ENCODE assay signal across 8 cellular contexts in the genomic region with DNA sequence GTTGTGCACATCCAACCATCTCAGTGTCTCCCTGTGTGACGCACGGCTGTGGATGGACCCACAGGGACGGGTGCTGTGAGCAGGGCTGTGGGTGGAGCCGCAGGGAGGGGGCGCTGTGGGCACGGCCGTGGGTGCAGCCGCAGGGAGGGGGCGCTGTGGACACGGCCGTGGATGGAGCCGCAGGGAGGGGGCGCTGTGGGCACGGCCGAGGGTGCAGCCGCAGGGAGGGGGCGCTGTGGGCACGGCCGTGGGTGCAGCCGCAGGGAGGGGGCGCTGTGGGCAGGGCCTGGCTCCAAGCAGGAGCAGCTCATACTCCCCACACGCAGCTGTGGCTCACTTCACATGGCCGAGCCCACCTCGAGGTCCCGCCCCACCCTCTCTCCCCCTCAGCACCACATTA. TPM values are rescaled to one million over a fixed set of nuclear protein-coding genes. Genes with fewer than 3 reads are reported as not detected.
A peak's percentile ranks its signal among the peaks of the same experiment; 100 is the strongest.
DNase-seq lines count a peak whose midpoint lies in the region; ATAC-seq, FAIRE-seq and TF ChIP-seq lines count a peak whose summit lies in the region.

No MANE protein-coding gene starts in this region.

- H3K27me3 ChIP-seq in Caco-2 (replicated peaks; ENCODE audit: control insufficient read depth, insufficient read depth, low read length) (no peaks in the 10 kb centered on the region), rectal smooth muscle tissue (ENCODE audit: control insufficient read depth, insufficient read depth, low read length) (no peaks in the 10 kb centered on the region)

- peaks cover 69% of the 10 kb centered on the region for H3K36me3 Mint-ChIP-seq in Caco-2 (ENCODE audit: insufficient read depth, unreplicated experiment)
- peaks cover 3% of the 10 kb centered on the region for H3K36me3 Mint-ChIP-seq in activated naive CD8-positive, alpha-beta T cell treated with anti-CD3 and anti-CD28 coated beads, Interleukin-2, amount 10 ng/mL, durations not matched to agents 7 days and 5 days

- H3K4me1 Mint-ChIP-seq in Caco-2 (ENCODE audit: low read depth, unreplicated experiment) = no peaks in the 10 kb centered on the region
- H3K4me1 Mint-ChIP-seq in activated naive CD8-positive, alpha-beta T cell treated with anti-CD3 and anti-CD28 coated beads, Interleukin-2, amount 10 ng/mL, durations not matched to agents 7 days and 5 days = peaks cover 4% of the 10 kb centered on the region

- H3K27ac ChIP-seq in rectal smooth muscle tissue (ENCODE audit: low read depth, low read length) = peak overlapping the region; percentile 51

- POLR2A ChIA-PET in Caco-2 (lab: Charles Lee) = no interaction called here
- POLR2A ChIA-PET in activated naive CD8-positive, alpha-beta T cell treated with anti-CD3 and anti-CD28 coated beads, Interleukin-2, amount 10 ng/mL, durations not matched to agents 7 days and 5 days (lab: Charles Lee) = interaction anchor here (0.6 to 1.2 kb wide), 8 partner anchors 18 to 345 kb away, joined by 3 to 8 read pairs (median 4); no protein-coding TSS in a partner anchor

- no peaks in the 10 kb centered on the region for H3K27me3 Mint-ChIP-seq in Caco-2 (ENCODE audit: insufficient read depth, unreplicated experiment)
- H3K27me3 Mint-ChIP-seq in activated naive CD8-positive, alpha-beta T cell treated with anti-CD3 and anti-CD28 coated beads, Interleukin-2, amount 10 ng/mL, durations not matched to agents 7 days and 5 days = peaks cover 4% of the 10 kb centered on the region

- no peaks in the 10 kb centered on the region for H3K9me3 Mint-ChIP-seq in Caco-2 (ENCODE audit: unreplicated experiment)
- H3K9me3 Mint-ChIP-seq in activated naive CD8-positive, alpha-beta T cell treated with anti-CD3 and anti-CD28 coated beads, Interleukin-2, amount 10 ng/mL, durations not matched to agents 7 days and 5 days = no peaks in the 10 kb centered on the region

- no peak overlapping the region for H3K4me3 Mint-ChIP-seq in Caco-2 (ENCODE audit: unreplicated experiment)
- H3K4me3 Mint-ChIP-seq in activated naive CD8-positive, alpha-beta T cell treated with anti-CD3 and anti-CD28 coated beads, Interleukin-2, amount 10 ng/mL, durations not matched to agents 7 days and 5 days = no peak overlapping the region

- ATAC-seq in activated naive CD8-positive, alpha-beta T cell treated with anti-CD3 and anti-CD28 coated beads, Interleukin-2, amount 10 ng/mL, durations not matched to agents 7 days and 5 days (ENCODE audit: low read depth) = peak; percentile 56

- H3K4me3 ChIP-seq in Caco-2 (ENCODE audit: low read depth, low read length) = no peak overlapping the region
- no peak overlapping the region for H3K4me3 ChIP-seq in rectal smooth muscle tissue (ENCODE audit: low read length)

- FAIRE-seq in GM19239 (lab: Jason Lieb, UNC) = peak; percentile 92

- no peak overlapping the region for H3K9ac ChIP-seq in rectal smooth muscle tissue (ENCODE audit: low read length)

- no peaks in the 10 kb centered on the region for H3K9me3 ChIP-seq in Caco-2

- BruUV-seq in Caco-2 (replicated peaks; lab: Mats Ljungman, UMichigan) = no TSS peak

- DNase-seq in Caco-2 (peak in 1 of 2 experiments; percentile 72), GM19239 (ENCODE audit: insufficient read length, low spot score) (peak; percentile 97), LHCN-M2 (ENCODE audit: low read depth) (peak; percentile 51), cardiac septum (ENCODE audit: low spot score) (peak; percentile 87), NCI-H510A (lab: John Stamatoyannopoulos, UW) (no peak), NCI-H2107 treated with DMSO at 0.1 percent for 48 hours (lab: John Stamatoyannopoulos, UW; ENCODE audit: unreplicated experiment) (no peak)
- peak; percentile 75 for DNase-seq in activated naive CD8-positive, alpha-beta T cell treated with anti-CD3 and anti-CD28 coated beads, Interleukin-2, amount 10 ng/mL, durations not matched to agents 7 days and 5 days

- peaks cover 10% of the 10 kb centered on the region for H3K36me3 ChIP-seq in Caco-2 (ENCODE audit: control insufficient read depth, insufficient read depth, low read length)
- peaks cover 43% of the 10 kb centered on the region for H3K36me3 ChIP-seq in rectal smooth muscle tissue (ENCODE audit: control insufficient read depth, insufficient read depth, low read length)

- intact Hi-C loops in Caco-2 (cut with micrococcal nuclease; ENCODE audit: unreplicated experiment) = no loop called here
- intact Hi-C loops in cardiac septum (cut with DNase I) = loop anchor here (1.0 kb wide), 2 partner anchors 51 to 66 kb away; partner anchors contain the start of gene DENND6B

- TF ChIP-seq CTCF in Caco-2 (IDR thresholded peaks at IDR 0.05; ENCODE audit: insufficient read depth in 1 of 2, low read depth in 1 of 2, low read length in 1 of 2, severe bottlenecking in 1 of 2, unreplicated experiment in 1 of 2) = peak; percentile 63 to 64

- CTCF ChIA-PET in Caco-2 (lab: Charles Lee) = interaction anchor here (0.5 to 1.7 kb wide), 5 partner anchors 18 to 79 kb away, joined by 3 to 13 read pairs (median 4); no protein-coding TSS in a partner anchor

- H3K4me1 ChIP-seq in Caco-2 (peaks cover 5% of the 10 kb centered on the region), rectal smooth muscle tissue (ENCODE audit: control insufficient read depth, insufficient read depth, low read length) (peaks cover 3% of the 10 kb centered on the region)

- no peak overlapping the region for H3K27ac Mint-ChIP-seq in Caco-2 (ENCODE audit: unreplicated experiment)
- no peak overlapping the region for H3K27ac Mint-ChIP-seq in activated naive CD8-positive, alpha-beta T cell treated with anti-CD3 and anti-CD28 coated beads, Interleukin-2, amount 10 ng/mL, durations not matched to agents 7 days and 5 days

RNA-seq across cellular contexts. Expression of gene MAPK11, which starts 6.0 kb away (rescaled TPM):
- total RNA-seq in Caco-2 (2022) = 1.3 and 1.4 TPM in 2 replicates
- 7.6 and 8.3 TPM in 2 replicates for total RNA-seq in LHCN-M2 (2014; rRNA removed)
- 7.9 TPM for polyA plus RNA-seq in LHCN-M2 (2012)
- 1 to 10 TPM; 7.9 to 8.5 TPM for total RNA-seq in activated naive CD8-positive, alpha-beta T cell treated with anti-CD3 and anti-CD28 coated beads, Interleukin-2, amount 10 ng/mL, durations not matched to agents 7 days and 5 days
- total RNA-seq in cardiac septum = 11.7 TPM

RNA-seq across cellular contexts. Expression of gene MAPK12, which starts 14.7 kb away (rescaled TPM):
- total RNA-seq in Caco-2 (2022) = 35.6 and 37.4 TPM in 2 replicates
- total RNA-seq in LHCN-M2 (2014; rRNA removed) = 31.2 and 33.8 TPM in 2 replicates
- polyA plus RNA-seq in LHCN-M2 (2012) = 20.4 TPM
- 1 to 10 TPM; 3.1 to 3.6 TPM for total RNA-seq in activated naive CD8-positive, alpha-beta T cell treated with anti-CD3 and anti-CD28 coated beads, Interleukin-2, amount 10 ng/mL, durations not matched to agents 7 days and 5 days
- total RNA-seq in cardiac septum = 32.5 TPM

RNA-seq across cellular contexts. Expression of gene HDAC10, which starts 25.1 kb away (rescaled TPM):
- total RNA-seq in Caco-2 (2022) = 61.3 and 63.5 TPM in 2 replicates
- total RNA-seq in LHCN-M2 (2014; rRNA removed) = 28.2 and 29.1 TPM in 2 replicates
- 14.3 TPM for polyA plus RNA-seq in LHCN-M2 (2012)
- 100 to 1,000 TPM in 1 of 2 experiments, 10 to 100 TPM in 1; 99.1 to 111 TPM for total RNA-seq in activated naive CD8-positive, alpha-beta T cell treated with anti-CD3 and anti-CD28 coated beads, Interleukin-2, amount 10 ng/mL, durations not matched to agents 7 days and 5 days
- total RNA-seq in cardiac septum = 13.1 TPM

RNA-seq across cellular contexts. Expression of gene PLXNB2, which starts 31.3 kb away (rescaled TPM):
- 260 and 262 TPM in 2 replicates for total RNA-seq in Caco-2 (2022)
- 140 and 148 TPM in 2 replicates for total RNA-seq in LHCN-M2 (2014; rRNA removed)
- 151 TPM for polyA plus RNA-seq in LHCN-M2 (2012)
- total RNA-seq in activated naive CD8-positive, alpha-beta T cell treated with anti-CD3 and anti-CD28 coated beads, Interleukin-2, amount 10 ng/mL, durations not matched to agents 7 days and 5 days = 10 to 100 TPM; 43.0 to 45.8 TPM
- 85.7 TPM for total RNA-seq in cardiac septum

RNA-seq across cellular contexts. Expression of gene TUBGCP6, which starts 31.3 kb away (rescaled TPM):
- 29.3 and 34.2 TPM in 2 replicates for total RNA-seq in Caco-2 (2022)
- 29.8 and 34.6 TPM in 2 replicates for total RNA-seq in LHCN-M2 (2014; rRNA removed)
- polyA plus RNA-seq in LHCN-M2 (2012) = 10.2 TPM
- total RNA-seq in activated naive CD8-positive, alpha-beta T cell treated with anti-CD3 and anti-CD28 coated beads, Interleukin-2, amount 10 ng/mL, durations not matched to agents 7 days and 5 days = 10 to 100 TPM; 92.2 to 94.5 TPM
- total RNA-seq in cardiac septum = 22.8 TPM

Comparison
In these comparisons a context has a peak if more than half of its experiments do, and no peak if none do; other contexts are left out.
1. DNase-seq: peak in GM19239 (single experiment), LHCN-M2 (single experiment), activated naive CD8-positive, alpha-beta T cell treated with anti-CD3 and anti-CD28 coated beads, Interleukin-2, amount 10 ng/mL, durations not matched to agents 7 days and 5 days (single experiment) and cardiac septum (single experiment); none in NCI-H510A (single experiment) and NCI-H2107 treated with DMSO at 0.1 percent for 48 hours (single experiment).